In genomic region chr3:159872374-159873109, GRCh38 we compare ENCODE assay signal across 8 cellular contexts. TPM values are rescaled to one million over a fixed set of nuclear protein-coding genes. Genes with fewer than 3 reads are reported as not detected.
DNase-seq lines count a peak whose midpoint lies in the region; TF ChIP-seq lines count a peak whose summit lies in the region.

No MANE protein-coding gene starts in this region.

- H3K9me3 ChIP-seq in tibial artery (no peaks in the 10 kb centered on the region), ovary (no peaks in the 10 kb centered on the region)

- H3K36me3 ChIP-seq in tibial artery (peaks cover 0 to 7% (median 0%) of the 10 kb centered on the region in 3 donors), ovary (no peaks in the 10 kb centered on the region)

- TF ChIP-seq CTCF in tibial artery (IDR thresholded peaks at IDR 0.05) (no peak), ovary (IDR thresholded peaks at IDR 0.05) (no peak)

- TF ChIP-seq EP300 in ovary (IDR thresholded peaks at IDR 0.05), result no peak

- H3K4me1 ChIP-seq in tibial artery (peaks cover 0 to 40% (median 9%) of the 10 kb centered on the region in 4 donors), ovary (ENCODE audit: insufficient read depth) (no peaks in the 10 kb centered on the region)

- DNase-seq in DMS153 (lab: John Stamatoyannopoulos, UW) (peak; percentile 41), DMS153 treated with DMSO at 0.1 percent for 48 hours (lab: John Stamatoyannopoulos, UW; ENCODE audit: unreplicated experiment) (no peak), RKO (ENCODE audit: low spot score) (peak; percentile 97), foreskin melanocyte (peak; percentile 58), tibial artery (no peak), ovary (no peak), 8988T (no peak)
- DNase-seq in activated T-cell treated with anti-CD3 and anti-CD28 coated beads, Interleukin-2, amount 50 U/mL, for 1 hour, result no peak

- WGBS in ovary, 3 donors, result 52 to 62% (median 58%) methylated on average over 3 of the region's 3 CpGs

- no peak overlapping the region for H3K4me3 ChIP-seq in tibial artery
- no peak overlapping the region for H3K4me3 ChIP-seq in ovary

- H3K27me3 ChIP-seq in tibial artery (no peaks in the 10 kb centered on the region), ovary (no peaks in the 10 kb centered on the region)

- H3K27ac ChIP-seq in tibial artery, result peak overlapping the region; percentile 6 to 30
- H3K27ac ChIP-seq in ovary, result no peak overlapping the region

- TF ChIP-seq POLR2A in ovary (IDR thresholded peaks at IDR 0.05), result no peak

- intact Hi-C loops in tibial artery (cut with DNase I; ENCODE audit: low total_unique reads), result no loop called here
- intact Hi-C loops in ovary (cut with DNase I), result no loop called here

RNA-seq across cellular contexts. Expression of gene SCHIP1, which starts 32.9 kb away (rescaled TPM):
- total RNA-seq in ovary, result 1 to 10 TPM in 4 of 7 donors, under 1 TPM in 3; 0.28 to 6.5 (median 1.1) TPM
- polyA plus RNA-seq in ovary, result 1 to 10 TPM; 1.1 to 3.0 TPM

Comparison
In these comparisons a context has a peak if more than half of its experiments do, and no peak if none do; other contexts are left out.
1. DNase-seq: peak in DMS153 (single experiment), RKO (single experiment) and foreskin melanocyte (single experiment); none in DMS153 treated with DMSO at 0.1 percent for 48 hours (single experiment), tibial artery (0 of 2), ovary (0 of 5), activated T-cell treated with anti-CD3 and anti-CD28 coated beads, Interleukin-2, amount 50 U/mL, for 1 hour (single experiment) and 8988T (single experiment).
2. H3K27ac ChIP-seq: peak in tibial artery (2 of 2); none in ovary (0 of 2).